Comparison of ENCODE assay signal across 10 cellular contexts in the genomic region with DNA sequence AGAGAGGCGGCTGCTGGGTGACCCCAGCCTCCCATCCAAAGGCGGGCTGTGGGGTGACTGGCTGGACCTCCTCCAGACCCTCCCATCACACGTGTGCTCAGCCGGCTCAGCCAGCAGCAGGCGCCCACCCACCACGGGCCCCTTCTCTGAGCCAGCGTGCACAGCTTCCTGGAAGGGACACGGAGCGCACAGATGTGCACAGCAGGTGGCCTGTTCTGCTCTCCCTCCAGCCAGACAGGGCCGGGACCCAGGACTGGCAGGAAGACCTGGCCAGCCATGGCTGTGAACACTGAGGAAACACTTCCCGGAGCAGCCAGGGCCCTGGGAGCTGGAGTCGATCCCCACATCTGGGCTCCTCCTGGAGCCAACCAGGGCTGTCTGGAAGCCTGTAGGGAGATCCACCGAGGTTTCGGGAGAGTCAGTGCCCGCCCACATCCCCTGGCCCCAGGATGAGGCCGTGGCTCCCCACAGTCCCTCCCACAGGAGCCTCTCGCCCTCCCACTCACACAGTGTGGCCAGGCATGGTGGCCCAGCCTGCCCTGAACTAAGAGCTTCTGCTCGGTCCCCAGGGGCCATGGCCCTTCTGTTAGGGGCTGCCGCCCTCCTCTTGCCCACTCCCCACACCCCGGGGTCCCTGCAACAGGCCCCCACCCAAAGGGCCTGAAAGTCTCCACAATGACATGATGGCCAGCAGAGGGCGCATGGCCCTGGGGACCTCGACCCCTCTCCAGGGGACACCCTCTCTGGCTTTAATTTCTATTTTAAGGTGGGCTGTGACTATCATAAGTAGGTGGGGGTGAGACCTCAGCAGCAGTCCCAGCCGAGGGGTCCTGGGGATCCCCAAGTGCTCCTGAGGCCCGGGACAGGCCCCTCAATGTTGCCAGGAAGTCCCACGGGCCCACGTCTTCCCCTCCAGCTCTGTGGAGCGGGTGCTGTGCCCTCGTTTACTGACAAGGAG.
A peak's percentile ranks its signal among the peaks of the same experiment; 100 is the strongest.
DNase-seq lines count a peak whose midpoint lies in the region; ATAC-seq and TF ChIP-seq lines count a peak whose summit lies in the region.
"Had no signal": no experiment of that assay in that cellular context is flagged by ENCODE, and none has a peak within 500 bp of the region (broad histone marks: within the 10 kb centered on the region; RNA-seq: fewer than 3 reads in every experiment).

No MANE protein-coding gene starts in this region.

- CTCF ChIA-PET in PC-9 (lab: Charles Lee): interaction anchor here (0.6 to 2.0 kb wide), 3 partner anchors 9 to 60 kb away, joined by 3 to 8 read pairs (median 4); no protein-coding TSS in a partner anchor

- no peak for TF ChIP-seq POLR2A in sigmoid colon (IDR thresholded peaks at IDR 0.05)

- H3K27me3 ChIP-seq in PC-9 (ENCODE audit: insufficient read depth, low read depth) (no peaks in the 10 kb centered on the region), sigmoid colon (peaks cover 0 to 47% (median 14%) of the 10 kb centered on the region in 3 donors)

- H4K20me1 ChIP-seq in PC-9 (ENCODE audit: insufficient read depth): no peaks in the 10 kb centered on the region

- ATAC-seq in HG03025 (IDR thresholded peaks at IDR 0.05; ENCODE audit: low FRiP score, unreplicated experiment): no peak
- ATAC-seq in HG03469 (IDR thresholded peaks at IDR 0.05; ENCODE audit: unreplicated experiment): no peak
- ATAC-seq: activated T-helper 17 cell treated with anti-CD3 and anti-CD28 coated beads, Interleukin-2, amount 50 U/mL, for 72 hours had no signal

- no peak for TF ChIP-seq EP300 in sigmoid colon (IDR thresholded peaks at IDR 0.05)

- peaks cover 8% of the 10 kb centered on the region; the same call in 1 of the 2 replicates for H3K79me2 ChIP-seq in PC-9 (ENCODE audit: low read depth)

- intact Hi-C loops in PC-9 (cut with micrococcal nuclease; ENCODE audit: unreplicated experiment): loop anchor here (5.0 kb wide), 1 partner anchor 208 kb away; a partner anchor contains a TSS
- intact Hi-C loops in sigmoid colon (cut with DNase I): no loop called here

- 52 to 59% methylated on average over 28 of the region's 28 CpGs for WGBS in sigmoid colon, 2 donors

- H3F3A ChIP-seq in PC-9 (ENCODE audit: insufficient read depth, low read depth): peaks cover 41% of the 10 kb centered on the region

- peaks cover 98% of the 10 kb centered on the region for H3K4me1 ChIP-seq in PC-9 (replicated peaks; ENCODE audit: insufficient read depth)
- H3K4me1 ChIP-seq in sigmoid colon: peaks cover 0 to under 1% (median under 1%) of the 10 kb centered on the region in 4 donors

- H3K27ac ChIP-seq in PC-9: no peak overlapping the region
- H3K27ac ChIP-seq in sigmoid colon: no peak overlapping the region

- H3K4me2 ChIP-seq in PC-9: peak overlapping the region; percentile 11; the same call in 1 of the 2 replicates

- POLR2A ChIA-PET in PC-9 (lab: Charles Lee; ENCODE audit: unreplicated experiment): interaction anchor here (0.5 kb wide), 1 partner anchor 93 kb away, joined by 4 read pairs; no protein-coding TSS in a partner anchor

- DNase-seq in PC-9: peak in 1 of 2 experiments; percentile 21
- no peak for DNase-seq in fibroblast of pulmonary artery (ENCODE audit: low read depth)
- peak; percentile 64 for DNase-seq in sigmoid colon
- DNase-seq in NCI-H2029 treated with DMSO at 0.1 percent for 48 hours (lab: John Stamatoyannopoulos, UW): no peak
- DNase-seq in NCI-H446 (lab: John Stamatoyannopoulos, UW): no peak
- DNase-seq: NCI-H345 had no signal

- no peaks in the 10 kb centered on the region for H3K36me3 ChIP-seq in PC-9 (ENCODE audit: low read depth)
- H3K36me3 ChIP-seq in sigmoid colon: no peaks in the 10 kb centered on the region

- TF ChIP-seq CTCF in GM12873 (IDR thresholded peaks at IDR 0.05; ENCODE audit: insufficient read depth, low read depth, low read length, missing control alignments) (peak; percentile 67), PC-9 (conservative IDR thresholded peaks at IDR 0.05) (peak; percentile 86), fibroblast of pulmonary artery (IDR thresholded peaks at IDR 0.05; ENCODE audit: low read length, missing control alignments) (peak; percentile 62), sigmoid colon (IDR thresholded peaks at IDR 0.05) (peak in 3 of 4 experiments; percentile 16 to 44 (median 27))

- no peaks in the 10 kb centered on the region for H3K9me2 ChIP-seq in PC-9 (ENCODE audit: insufficient read depth)

- BruUV-seq in PC-9 (replicated peaks; lab: Mats Ljungman, UMichigan): no TSS peak

- H2AFZ ChIP-seq in PC-9: no peak overlapping the region

- H3K9me3 ChIP-seq in PC-9 (ENCODE audit: insufficient read depth, low read depth): no peaks in the 10 kb centered on the region
- H3K9me3 ChIP-seq in sigmoid colon: no peaks in the 10 kb centered on the region

- H3K4me3 ChIP-seq in PC-9 (no peak overlapping the region), fibroblast of pulmonary artery (replicated peaks; ENCODE audit: low read depth, low read length) (no peak overlapping the region), sigmoid colon (no peak overlapping the region)

Comparison
In these comparisons a context has a peak if more than half of its experiments do, and no peak if none do; other contexts are left out.
1. CTCF ChIP-seq: peak in every context shown above with its lines; median percentile 86 in PC-9; 67 in GM12873; 62 in fibroblast of pulmonary artery; 27 in sigmoid colon.